Comparison of ENCODE assay signal across 10 cellular contexts in genomic region chr18:75206637-75207297, GRCh38. TPM values are rescaled to one million over a fixed set of nuclear protein-coding genes. Genes with fewer than 3 reads are reported as not detected.
A peak's percentile ranks its signal among the peaks of the same experiment; 100 is the strongest.
DNase-seq lines count a peak whose midpoint lies in the region; ATAC-seq and TF ChIP-seq lines count a peak whose summit lies in the region.
"Had no signal": no experiment of that assay in that cellular context is flagged by ENCODE, and none has a peak within 500 bp of the region (broad histone marks: within the 10 kb centered on the region; RNA-seq: fewer than 3 reads in every experiment).

No MANE protein-coding gene starts in this region.

- CTCF ChIA-PET in activated B cell treated with CpG ODN at 0.5 μM for 24 hours (lab: Charles Lee) = no interaction called here
- CTCF ChIA-PET in HEK293T (lab: Yijun Ruan, JAX) = no interaction called here

- H3K9me3 ChIP-seq in stomach = no peaks in the 10 kb centered on the region

- TF ChIP-seq CTCF in activated B cell treated with CpG ODN at 0.5 μM for 24 hours (IDR thresholded peaks at IDR 0.05) (no peak), glutamatergic neuron (IDR thresholded peaks at IDR 0.05; ENCODE audit: partially characterized antibody, unreplicated experiment) (no peak), stomach (IDR thresholded peaks at IDR 0.05) (no peak)

- H3K27ac ChIP-seq in stomach = peak overlapping the region; percentile 9 to 98 (median 96)
- H3K27ac ChIP-seq: SK-N-MC had no signal

- peaks cover 0 to 7% (median 0%) of the 10 kb centered on the region in 3 donors for H3K27me3 ChIP-seq in stomach

- H3K4me3 ChIP-seq in stomach = peak overlapping the region; percentile 80 to 97 (median 89)

- H3K36me3 ChIP-seq in stomach = peaks cover 0 to 4% (median 1%) of the 10 kb centered on the region in 4 donors

- no peak for DNase-seq in activated CD4-positive, alpha-beta T cell treated with anti-CD3 and anti-CD28 coated beads, Interleukin-2, amount 10 ng/mL, durations not matched to agents 24 days and 14 days
- no peak for DNase-seq in activated CD4-positive, alpha-beta T cell treated with anti-CD3 and anti-CD28 coated beads for 48 hours
- DNase-seq in activated B cell treated with CpG ODN at 0.5 μM for 24 hours = no peak
- no peak for DNase-seq in glutamatergic neuron
- DNase-seq in stomach = no peak
- DNase-seq in T1000 (lab: John Stamatoyannopoulos, UW) = no peak
- no peak for DNase-seq in HEK293T (ENCODE audit: extremely low spot score)
- DNase-seq in stimulated activated CD4-positive, alpha-beta T cell treated with anti-CD3 and anti-CD28 coated beads, Interleukin-4, amount 100 ng/mL, for 24 hours = no peak
- DNase-seq: stimulated activated CD4-positive, alpha-beta T cell treated with anti-CD3 and anti-CD28 coated beads, Interleukin-12 subunit alpha, Interleukin-12 subunit beta, amount 100 ng/mL, for 4 hours had no signal

- peaks cover 28% of the 10 kb centered on the region for H3K27me3 Mint-ChIP-seq in activated CD4-positive, alpha-beta T cell treated with anti-CD3 and anti-CD28 coated beads, Interleukin-2, amount 10 ng/mL, durations not matched to agents 24 days and 14 days
- H3K27me3 Mint-ChIP-seq in activated B cell treated with CpG ODN at 0.5 μM for 24 hours (peaks cover 6% of the 10 kb centered on the region), glutamatergic neuron (ENCODE audit: unreplicated experiment) (peaks cover 25% of the 10 kb centered on the region)

- H3K4me1 ChIP-seq in stomach = peaks cover 40 to 70% (median 55%) of the 10 kb centered on the region in 4 donors

- 51 to 74% (median 62%) methylated on average over 11 to 12 of the region's 12 CpGs for WGBS in stomach, 5 donors

- ATAC-seq in activated B cell treated with CpG ODN at 0.5 μM for 24 hours (ENCODE audit: low read depth) = no peak

- POLR2A ChIA-PET in activated B cell treated with CpG ODN at 0.5 μM for 24 hours (lab: Charles Lee) = no interaction called here
- POLR2A ChIA-PET in HEK293T (lab: Yijun Ruan, JAX) = interaction anchor here (1.0 kb wide), 1 partner anchor 15 kb away, joined by 3 read pairs; no protein-coding TSS in a partner anchor

- H3K4me1 Mint-ChIP-seq in activated CD4-positive, alpha-beta T cell treated with anti-CD3 and anti-CD28 coated beads, Interleukin-2, amount 10 ng/mL, durations not matched to agents 24 days and 14 days = peaks cover 33% of the 10 kb centered on the region
- H3K4me1 Mint-ChIP-seq in activated B cell treated with CpG ODN at 0.5 μM for 24 hours (peaks cover 47% of the 10 kb centered on the region), glutamatergic neuron (ENCODE audit: low read depth, unreplicated experiment) (peaks cover 20% of the 10 kb centered on the region)

- H3K36me3 Mint-ChIP-seq in activated CD4-positive, alpha-beta T cell treated with anti-CD3 and anti-CD28 coated beads, Interleukin-2, amount 10 ng/mL, durations not matched to agents 24 days and 14 days (ENCODE audit: low read depth) = peaks cover 23% of the 10 kb centered on the region
- H3K36me3 Mint-ChIP-seq in activated B cell treated with CpG ODN at 0.5 μM for 24 hours (ENCODE audit: low read depth) (peaks cover 15% of the 10 kb centered on the region), glutamatergic neuron (ENCODE audit: unreplicated experiment) (no peaks in the 10 kb centered on the region)

- H3K27ac Mint-ChIP-seq in activated CD4-positive, alpha-beta T cell treated with anti-CD3 and anti-CD28 coated beads, Interleukin-2, amount 10 ng/mL, durations not matched to agents 24 days and 14 days = peak overlapping the region; percentile 93
- H3K27ac Mint-ChIP-seq in activated B cell treated with CpG ODN at 0.5 μM for 24 hours (no peak overlapping the region), glutamatergic neuron (ENCODE audit: unreplicated experiment) (no peak overlapping the region)

- H3K9me3 Mint-ChIP-seq in activated CD4-positive, alpha-beta T cell treated with anti-CD3 and anti-CD28 coated beads, Interleukin-2, amount 10 ng/mL, durations not matched to agents 24 days and 14 days = no peaks in the 10 kb centered on the region
- H3K9me3 Mint-ChIP-seq in activated B cell treated with CpG ODN at 0.5 μM for 24 hours (no peaks in the 10 kb centered on the region), glutamatergic neuron (ENCODE audit: unreplicated experiment) (peaks cover 23% of the 10 kb centered on the region)

- H3K4me3 Mint-ChIP-seq in activated CD4-positive, alpha-beta T cell treated with anti-CD3 and anti-CD28 coated beads, Interleukin-2, amount 10 ng/mL, durations not matched to agents 24 days and 14 days = peak overlapping the region; percentile 91
- H3K4me3 Mint-ChIP-seq in activated B cell treated with CpG ODN at 0.5 μM for 24 hours (peak overlapping the region; percentile 86), glutamatergic neuron (ENCODE audit: unreplicated experiment) (peak overlapping the region; percentile 91)

- intact Hi-C loops in activated CD4-positive, alpha-beta T cell treated with anti-CD3 and anti-CD28 coated beads, Interleukin-2, amount 10 ng/mL, durations not matched to agents 24 days and 14 days (cut with micrococcal nuclease) = loop anchor here (1.0 to 5.0 kb wide), 3 partner anchors 136 to 554 kb away; no protein-coding TSS in a partner anchor
- intact Hi-C loops in activated B cell treated with CpG ODN at 0.5 μM for 24 hours (cut with micrococcal nuclease) (loop anchor here (5.0 kb wide), 2 partner anchors 399 to 1286 kb away; no protein-coding TSS in a partner anchor), stomach (cut with DNase I; ENCODE audit: low total_unique reads) (no loop called here)

- TF ChIP-seq EP300 in stomach (IDR thresholded peaks at IDR 0.05) = no peak

- no peak for TF ChIP-seq POLR2A in stomach (IDR thresholded peaks at IDR 0.05)

TF ChIP-seq in HEK293T, 16 proteins besides CTCF, POLR2A, EP300 and RAD21:
- TF ChIP-seq FOXK2 (IDR thresholded peaks at IDR 0.05) (no peak), L3MBTL2 (conservative IDR thresholded peaks at IDR 0.05) (no peak)

RNA-seq across cellular contexts. Expression of gene PTGR3, which starts 2.2 kb away (rescaled TPM):
- total RNA-seq in activated CD4-positive, alpha-beta T cell treated with anti-CD3 and anti-CD28 coated beads, Interleukin-2, amount 10 ng/mL, durations not matched to agents 24 days and 14 days = 23.3 and 23.6 TPM in 2 replicates
- 19.0 and 19.3 TPM in 2 replicates for total RNA-seq in activated B cell treated with CpG ODN at 0.5 μM for 24 hours
- total RNA-seq in glutamatergic neuron (ENCODE audit: unreplicated experiment) = 20.4 TPM
- 10 to 100 TPM; 10.4 to 45.5 (median 19.3) TPM for total RNA-seq in stomach
- polyA plus RNA-seq in stomach = 10 to 100 TPM in 2 of 3 donors, 1 to 10 TPM in 1; 9.9 to 13.8 (median 10.6) TPM

RNA-seq across cellular contexts. Expression of gene TSHZ1, which starts 3.8 kb away (rescaled TPM):
- 12.4 and 12.5 TPM in 2 replicates for total RNA-seq in activated CD4-positive, alpha-beta T cell treated with anti-CD3 and anti-CD28 coated beads, Interleukin-2, amount 10 ng/mL, durations not matched to agents 24 days and 14 days
- 7.9 and 8.6 TPM in 2 replicates for total RNA-seq in activated B cell treated with CpG ODN at 0.5 μM for 24 hours
- total RNA-seq in glutamatergic neuron (ENCODE audit: unreplicated experiment) = 5.3 TPM
- total RNA-seq in stomach = 10 to 100 TPM in 3 of 5 donors, 1 to 10 TPM in 2; 7.0 to 21.0 (median 14.8) TPM
- 1 to 10 TPM; 4.2 to 7.0 (median 5.0) TPM for polyA plus RNA-seq in stomach
